Comparison of ENCODE assay signal across 23 cellular contexts in genomic region chr22:39028281-39028680, GRCh38. TPM values are rescaled to one million over a fixed set of nuclear protein-coding genes. Genes with fewer than 3 reads are reported as not detected.
DNase-seq lines count a peak whose midpoint lies in the region; ATAC-seq lines count a peak whose summit lies in the region.
"Had no signal": no experiment of that assay in that cellular context is flagged by ENCODE, and none has a peak within 500 bp of the region (broad histone marks: within the 10 kb centered on the region; RNA-seq: fewer than 3 reads in every experiment).

No MANE protein-coding gene starts in this region.

- peaks cover 35% of the 10 kb centered on the region for H3K4me1 Mint-ChIP-seq in activated T-cell treated with anti-CD3 and anti-CD28 coated beads, Interleukin-2, amount 50 U/mL, for 24 hours (ENCODE audit: low read depth)
- H3K4me1 Mint-ChIP-seq in T-cell: peaks cover 28 to 35% (median 30%) of the 10 kb centered on the region in 3 donors
- peaks cover 37% of the 10 kb centered on the region for H3K4me1 Mint-ChIP-seq in central memory CD8-positive, alpha-beta T cell

- peak overlapping the region; percentile 82 for H3K27ac Mint-ChIP-seq in activated T-cell treated with anti-CD3 and anti-CD28 coated beads, Interleukin-2, amount 50 U/mL, for 24 hours
- H3K27ac Mint-ChIP-seq in T-cell: peak overlapping the region; percentile 27 to 80
- H3K27ac Mint-ChIP-seq in central memory CD8-positive, alpha-beta T cell (ENCODE audit: low read depth): peak overlapping the region; percentile 61
- H3K27ac Mint-ChIP-seq: T-helper 1 cell treated with Interleukin-12 subunit alpha and Interleukin-12 subunit beta and Interleukin-4 antibody, amounts not matched to agents 30 μg/mL and 1 μg/mL, for 36 hours had no signal

- no peak overlapping the region for H3K4me3 Mint-ChIP-seq in activated T-cell treated with anti-CD3 and anti-CD28 coated beads, Interleukin-2, amount 50 U/mL, for 24 hours
- no peak overlapping the region for H3K4me3 Mint-ChIP-seq in T-cell
- no peak overlapping the region for H3K4me3 Mint-ChIP-seq in central memory CD8-positive, alpha-beta T cell
- H3K4me3 Mint-ChIP-seq: CD8-positive, alpha-beta memory T cell; immature natural killer cell; T-helper 1 cell treated with Interleukin-12 subunit alpha and Interleukin-12 subunit beta and Interleukin-4 antibody, amounts not matched to agents 30 μg/mL and 1 μg/mL, for 36 hours had no signal

- no peak overlapping the region for H4K91ac ChIP-seq in trophoblast cell (ENCODE audit: low read depth, low read length)

- H2AFZ ChIP-seq in trophoblast cell (ENCODE audit: insufficient read depth, low read length, poor library complexity): no peak overlapping the region

- no peaks in the 10 kb centered on the region for H3K27me3 ChIP-seq in trophoblast cell (ENCODE audit: insufficient read depth, low read length)
- H3K27me3 ChIP-seq: tibial nerve had no signal

- WGBS in trophoblast cell (ENCODE audit: extremely low coverage, insufficient coverage, insufficient read length): no CpG with 5 or more reads among the region's 11 CpGs

- H3K9me3 ChIP-seq in trophoblast cell (ENCODE audit: insufficient read depth, low read depth, low read length): no peaks in the 10 kb centered on the region
- H3K9me3 ChIP-seq: tibial nerve had no signal

- no peak overlapping the region for H3K23ac ChIP-seq in trophoblast cell (ENCODE audit: low read length)

- H3K27me3 Mint-ChIP-seq in activated T-cell treated with anti-CD3 and anti-CD28 coated beads, Interleukin-2, amount 50 U/mL, for 24 hours: no peaks in the 10 kb centered on the region
- no peaks in the 10 kb centered on the region for H3K27me3 Mint-ChIP-seq in T-cell
- no peaks in the 10 kb centered on the region for H3K27me3 Mint-ChIP-seq in central memory CD8-positive, alpha-beta T cell
- H3K27me3 Mint-ChIP-seq: CD8-positive, alpha-beta memory T cell; naive thymus-derived CD4-positive, alpha-beta T cell had no signal

- no peak overlapping the region for H3K4me2 ChIP-seq in trophoblast cell (ENCODE audit: low read length)

- H3K36me3 ChIP-seq in trophoblast cell (ENCODE audit: control insufficient read depth in 1 of 2, insufficient read depth in 2 of 2, low read length in 2 of 2): no peaks in the 10 kb centered on the region

- H3K14ac ChIP-seq in trophoblast cell (ENCODE audit: low read length): no peak overlapping the region

- POLR2A ChIA-PET in T-cell (lab: Charles Lee): no interaction called here

- CTCF ChIA-PET in T-cell (lab: Charles Lee): interaction anchor here (0.5 to 0.6 kb wide), 2 partner anchors 87 to 100 kb away, joined by 4 to 5 read pairs; no protein-coding TSS in a partner anchor

- no peak overlapping the region for H2BK12ac ChIP-seq in trophoblast cell (ENCODE audit: low read length)

- H2AK5ac ChIP-seq in trophoblast cell (ENCODE audit: low read length): no peak overlapping the region

- peaks cover 0 to 7% of the 10 kb centered on the region in 2 experiments for H3K4me1 ChIP-seq in trophoblast cell (ENCODE audit: control insufficient read depth in 1 of 2, insufficient read depth in 2 of 2, low read length in 2 of 2)
- H3K4me1 ChIP-seq: tibial nerve had no signal

- H3K79me2 ChIP-seq in trophoblast cell (ENCODE audit: control insufficient read depth, insufficient read depth, low read length, poor library complexity): no peaks in the 10 kb centered on the region

- H2BK5ac ChIP-seq in trophoblast cell (ENCODE audit: low read depth, low read length, poor library complexity): no peak overlapping the region

- H4K12ac ChIP-seq in trophoblast cell (ENCODE audit: low read depth, low read length): no peak overlapping the region

- H3K4ac ChIP-seq in trophoblast cell (ENCODE audit: low read depth, low read length): no peak overlapping the region

- no peaks in the 10 kb centered on the region for H3K9me3 Mint-ChIP-seq in activated T-cell treated with anti-CD3 and anti-CD28 coated beads, Interleukin-2, amount 50 U/mL, for 24 hours
- no peaks in the 10 kb centered on the region for H3K9me3 Mint-ChIP-seq in T-cell
- H3K9me3 Mint-ChIP-seq in central memory CD8-positive, alpha-beta T cell: no peaks in the 10 kb centered on the region
- H3K9me3 Mint-ChIP-seq: CD8-positive, alpha-beta memory T cell; immature natural killer cell; naive thymus-derived CD4-positive, alpha-beta T cell; T-helper 1 cell treated with Interleukin-12 subunit alpha and Interleukin-12 subunit beta and Interleukin-4 antibody, amounts not matched to agents 30 μg/mL and 1 μg/mL, for 36 hours had no signal

- H3K4me3 ChIP-seq in trophoblast cell (ENCODE audit: low read depth, low read length): no peak overlapping the region
- H3K4me3 ChIP-seq: tibial nerve had no signal

- H3K9ac ChIP-seq in trophoblast cell (ENCODE audit: low read length): no peak overlapping the region

- no peak overlapping the region for H4K8ac ChIP-seq in trophoblast cell (ENCODE audit: low read depth, low read length)

- no peak overlapping the region for H2BK120ac ChIP-seq in trophoblast cell (ENCODE audit: insufficient read depth, low read length, poor library complexity)

- no peak overlapping the region for H3K18ac ChIP-seq in trophoblast cell (ENCODE audit: low read length)

- DNase-seq in activated T-cell treated with anti-CD3 and anti-CD28 coated beads, Interleukin-2, amount 50 U/mL, for 24 hours: no peak
- no peak for DNase-seq in activated T-cell treated with anti-CD3 and anti-CD28 coated beads, Interleukin-2, amount 50 U/mL, for 48 hours
- no peak for DNase-seq in T-cell
- no peak for DNase-seq in central memory CD8-positive, alpha-beta T cell (ENCODE audit: low spot score in 2 of 2)
- peak; percentile 21 to 52 for DNase-seq in trophoblast cell
- no peak for DNase-seq in NCI-H1436 treated with DMSO at 0.1 percent for 48 hours (lab: John Stamatoyannopoulos, UW)
- no peak for DNase-seq in DMS79 (lab: John Stamatoyannopoulos, UW)
- DNase-seq: activated CD4-positive, alpha-beta T cell treated with anti-CD3 and anti-CD28 coated beads for 48 hours; CD8-positive, alpha-beta memory T cell; cerebellar nuclear complex; hypothalamus; immature natural killer cell; Karpas-422; naive thymus-derived CD4-positive, alpha-beta T cell; NCI-H1417 treated with DMSO at 0.1 percent for 48 hours; NCI-H2107; NCI-H446 treated with DMSO at 0.1 percent for 48 hours had no signal

- no peaks in the 10 kb centered on the region for H3K79me1 ChIP-seq in trophoblast cell (ENCODE audit: low read length)

- ATAC-seq in T-cell (replicated peaks in 1 of 4) (no peak), GM18517 (IDR thresholded peaks at IDR 0.05; ENCODE audit: unreplicated experiment) (no peak)
- ATAC-seq in central memory CD8-positive, alpha-beta T cell (replicated peaks; ENCODE audit: extremely low read depth, poor library complexity, severe bottlenecking): no peak
- ATAC-seq: HCT116; left lobe of liver; naive thymus-derived CD4-positive, alpha-beta T cell had no signal

- H3K27ac ChIP-seq in trophoblast cell (ENCODE audit: low read depth, low read length): no peak overlapping the region
- H3K27ac ChIP-seq: RWPE1, tibial nerve had no signal

- peaks cover 63% of the 10 kb centered on the region for H3K36me3 Mint-ChIP-seq in activated T-cell treated with anti-CD3 and anti-CD28 coated beads, Interleukin-2, amount 50 U/mL, for 24 hours (ENCODE audit: low read depth)
- peaks cover 23% of the 10 kb centered on the region for H3K36me3 Mint-ChIP-seq in T-cell
- peaks cover 34% of the 10 kb centered on the region for H3K36me3 Mint-ChIP-seq in central memory CD8-positive, alpha-beta T cell (ENCODE audit: insufficient read depth)

RNA-seq across cellular contexts. Expression of gene APOBEC3D, which starts 7.4 kb away (rescaled TPM):
- total RNA-seq in T-cell: 10 to 100 TPM; 17.1 to 27.2 (median 24.4) TPM
- polyA plus RNA-seq in trophoblast cell (2013): 1.9 and 2.1 TPM in 2 replicates

RNA-seq across cellular contexts. Expression of gene APOBEC3F, which starts 12.4 kb away (rescaled TPM):
- 10 to 100 TPM; 14.3 to 29.1 (median 18.5) TPM for total RNA-seq in T-cell
- polyA plus RNA-seq in trophoblast cell (2013): 4.4 and 4.6 TPM in 2 replicates

RNA-seq across cellular contexts. Expression of gene APOBEC3C, which starts 14.2 kb away (rescaled TPM):
- total RNA-seq in T-cell: 10 to 100 TPM; 32.9 to 61.7 (median 52.1) TPM
- 34.2 and 34.6 TPM in 2 replicates for polyA plus RNA-seq in trophoblast cell (2013)

RNA-seq across cellular contexts. Expression of gene APOBEC3B, which starts 46.1 kb away (rescaled TPM):
- total RNA-seq in T-cell: 1 to 10 TPM; 1.4 to 2.4 (median 1.9) TPM
- polyA plus RNA-seq in trophoblast cell (2013): 2.4 and 2.5 TPM in 2 replicates
- polyA plus RNA-seq: naive thymus-derived CD4-positive, alpha-beta T cell had no signal

RNA-seq across cellular contexts. Expression of gene APOBEC3G, which starts 48.8 kb away (rescaled TPM):
- total RNA-seq in T-cell: 10 to 100 TPM; 29.7 to 71.3 (median 62.7) TPM
- 1.4 and 1.8 TPM in 2 replicates for polyA plus RNA-seq in trophoblast cell (2013)

Comparison
In these comparisons a context has a peak if more than half of its experiments do, and no peak if none do; other contexts are left out.
1. DNase-seq: peak in trophoblast cell (2 of 2); none in activated T-cell treated with anti-CD3 and anti-CD28 coated beads, Interleukin-2, amount 50 U/mL, for 24 hours (single experiment), activated T-cell treated with anti-CD3 and anti-CD28 coated beads, Interleukin-2, amount 50 U/mL, for 48 hours (0 of 2), T-cell (0 of 34), central memory CD8-positive, alpha-beta T cell (0 of 2), NCI-H1436 treated with DMSO at 0.1 percent for 48 hours (single experiment) and DMS79 (single experiment).
2. Peak in every context shown above with its lines, with median percentiles within 50 percentile points of each other: H3K27ac Mint-ChIP-seq.